16 cellular contexts compared by ENCODE assay signal in genomic region chr3:40302784-40303183, GRCh38.
"Had no signal": no experiment of that assay in that cellular context is flagged by ENCODE, and none has a peak within 500 bp of the region (broad histone marks: within the 10 kb centered on the region; RNA-seq: fewer than 3 reads in every experiment).

No MANE protein-coding gene starts in this region.

- H3K36me3 ChIP-seq: adrenal gland, breast epithelium had no signal

- H3K4me1 ChIP-seq: breast epithelium had no signal

- ATAC-seq: esophagus mucosa; stimulated activated naive CD8-positive, alpha-beta T cell treated with anti-CD3 and anti-CD28 coated beads, Interleukin-15, Interleukin-2, amounts not matched to agents 100 U/mL and 50 U/mL, for 24 hours; T-cell had no signal

- H3K27me3 ChIP-seq: adrenal gland, breast epithelium, tibial artery had no signal

- H3K27ac ChIP-seq: breast epithelium, skin epidermis had no signal

- H3K4me3 ChIP-seq: breast epithelium, skin epidermis, tibial artery had no signal

- H3K9me3 ChIP-seq: adrenal gland, breast epithelium, tibial artery had no signal

- DNase-seq: activated CD4-positive, CD25-positive, alpha-beta regulatory T cell treated with anti-CD3 and anti-CD28 coated beads, Interleukin-2, amount 50 U/mL, for 72 hours; activated gamma-delta T cell; adrenal gland; cerebellar nuclear complex; effector CD8-positive, alpha-beta T cell; hypothalamus; islet precursor cell; occipital lobe; posterior cingulate gyrus; stimulated activated naive CD8-positive, alpha-beta T cell treated with anti-CD3 and anti-CD28 coated beads, Interleukin-15, Interleukin-2, amounts not matched to agents 100 U/mL and 50 U/mL, for 24 hours; substantia nigra; T-cell; tibial artery had no signal
